In the genomic region with DNA sequence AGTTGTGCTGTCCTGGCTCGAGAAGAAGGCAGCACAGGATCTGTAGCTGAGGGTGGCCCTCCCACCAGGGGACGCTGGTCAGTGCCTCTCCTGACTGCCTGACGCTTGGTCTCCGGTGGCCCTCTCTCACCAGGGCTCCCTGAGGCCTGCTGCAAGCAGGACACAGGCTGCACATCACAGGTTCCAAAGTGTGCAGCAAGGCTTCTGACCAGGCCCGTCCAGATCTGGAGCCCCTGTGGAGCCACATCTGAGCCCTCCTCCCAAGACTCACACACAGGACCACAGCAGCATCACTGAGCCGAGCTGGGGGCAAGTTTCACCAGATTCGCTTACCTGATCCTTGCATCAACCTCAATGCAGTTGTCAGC, we compare ENCODE assay signal across 15 cellular contexts. TPM values are rescaled to one million over a fixed set of nuclear protein-coding genes. Genes with fewer than 3 reads are reported as not detected.
"Had no signal": no experiment of that assay in that cellular context is flagged by ENCODE, and none has a peak within 500 bp of the region (broad histone marks: within the 10 kb centered on the region; RNA-seq: fewer than 3 reads in every experiment).

No MANE protein-coding gene starts in this region.

- H3K27ac ChIP-seq: gastrocnemius medialis, heart left ventricle, neutrophil, suprapubic skin had no signal

- H3K4me3 ChIP-seq: dorsolateral prefrontal cortex, gastrocnemius medialis, heart left ventricle, suprapubic skin had no signal

- H3K9me3 ChIP-seq: gastrocnemius medialis, heart left ventricle, neutrophil, suprapubic skin had no signal

- H3K27me3 ChIP-seq: dorsolateral prefrontal cortex, gastrocnemius medialis had no signal

- DNase-seq: activated CD4-positive, alpha-beta T cell treated with anti-CD3 and anti-CD28 coated beads, Interleukin-2, amount 50 U/mL, for 1 hour; activated naive CD4-positive, alpha-beta T cell treated with anti-CD3 and anti-CD28 coated beads, Interleukin-2, amount 10 ng/mL, durations not matched to agents 7 days and 5 days; activated T-cell treated with anti-CD3 and anti-CD28 coated beads for 4 hours; erythroblast; gastrocnemius medialis; heart left ventricle; naive thymus-derived CD8-positive, alpha-beta T cell; small intestine; trophoblast cell had no signal

- ATAC-seq: activated CD4-positive, CD25-positive, alpha-beta regulatory T cell treated with anti-CD3 and anti-CD28 coated beads, Interleukin-2, amount 50 U/mL, for 24 hours; gastrocnemius medialis; heart left ventricle; naive thymus-derived CD8-positive, alpha-beta T cell had no signal

- H3K4me1 ChIP-seq: gastrocnemius medialis, heart left ventricle, suprapubic skin had no signal

- H3K36me3 ChIP-seq: gastrocnemius medialis, heart left ventricle, neutrophil, suprapubic skin had no signal

RNA-seq across cellular contexts. Expression of a gene that starts 12.1 kb away (rescaled TPM):
- total RNA-seq: astrocyte; gastrocnemius medialis; heart left ventricle; naive thymus-derived CD8-positive, alpha-beta T cell; suprapubic skin had no signal

RNA-seq across cellular contexts. Expression of a gene that starts 38.5 kb away (rescaled TPM):
- total RNA-seq: astrocyte; gastrocnemius medialis; heart left ventricle; mucosa of gallbladder; naive thymus-derived CD8-positive, alpha-beta T cell; suprapubic skin had no signal
